ENCODE assay signal across 6 cellular contexts in the genomic region with DNA sequence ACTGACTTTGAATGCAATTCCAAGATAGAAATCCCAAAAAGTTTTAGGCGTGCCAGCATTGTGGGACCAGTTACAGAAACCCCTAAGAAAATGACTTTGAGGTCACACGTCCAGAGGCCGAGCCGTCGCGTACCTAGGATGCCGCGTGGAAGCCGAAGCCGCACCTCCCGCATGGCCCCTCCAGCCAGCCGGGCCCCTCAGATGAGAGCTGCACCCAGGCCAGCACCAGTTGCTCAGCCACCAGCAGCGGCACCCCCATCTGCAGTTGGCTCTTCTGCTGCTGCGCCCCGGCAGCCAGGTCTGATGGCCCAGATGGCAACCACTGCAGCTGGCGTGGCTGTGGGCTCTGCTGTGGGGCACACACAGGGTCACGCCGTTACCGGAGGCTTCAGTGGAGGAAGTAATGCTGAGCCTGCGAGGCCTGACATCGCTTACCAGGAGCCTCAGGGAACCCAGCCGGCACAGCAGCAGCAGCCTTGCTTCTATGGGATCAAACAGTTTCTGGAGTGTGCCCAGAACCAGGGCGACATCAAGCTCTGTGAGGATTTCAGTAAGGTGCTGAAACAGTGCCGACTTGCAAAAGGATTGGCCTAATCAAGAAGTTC.
A peak's percentile ranks its signal among the peaks of the same experiment; 100 is the strongest.
DNase-seq lines count a peak whose midpoint lies in the region; ATAC-seq, FAIRE-seq and TF ChIP-seq lines count a peak whose summit lies in the region.
"Not testable (repeated sequence)": the region's sequence is repeated elsewhere in the genome, so short reads cannot be mapped to it uniquely, and the experiment has no call there.

No MANE protein-coding gene starts in this region.

- WGBS in endodermal cell (ENCODE audit: insufficient coverage in 1 of 2, insufficient read length in 1 of 2), 2 experiments = 89 to 93% methylated on average over 17 to 24 of the region's 24 CpGs
- WGBS in mesenchymal stem cell = 95% methylated on average over 24 of the region's 24 CpGs
- WGBS in sigmoid colon, 2 donors = 94 to 95% methylated on average over 24 of the region's 24 CpGs

- not testable (repeated sequence) for H2AK5ac ChIP-seq in mesenchymal stem cell (ENCODE audit: low read length, severe bottlenecking)

- H2AFZ ChIP-seq in GM23338; mesenchymal stem cell (ENCODE audit: low read depth, low read length): not testable (repeated sequence)

- not testable (repeated sequence) for H4K20me1 ChIP-seq in GM23338 (replicated peaks; ENCODE audit: insufficient read depth)

- not testable (repeated sequence) for H3K79me2 ChIP-seq in GM23338 (replicated peaks; ENCODE audit: insufficient read depth)

- H3K4me3 ChIP-seq in GM23338; endodermal cell (ENCODE audit: low read length); kidney (ENCODE audit: low read length in 2 of 2); mesenchymal stem cell (ENCODE audit: insufficient read depth in 1 of 2, low read depth in 1 of 2, low read length in 2 of 2); sigmoid colon; upper lobe of right lung: not testable (repeated sequence)

- not testable (repeated sequence) for H3K4ac ChIP-seq in mesenchymal stem cell (ENCODE audit: low read depth in 1 of 2, low read length in 2 of 2)

- H3K27ac Mint-ChIP-seq in GM23338, endodermal cell: not testable (repeated sequence)

- H2BK5ac ChIP-seq in mesenchymal stem cell (ENCODE audit: low read depth, low read length, poor library complexity, severe bottlenecking) = not testable (repeated sequence)

- not testable (repeated sequence) for H3K27ac ChIP-seq in GM23338 (ENCODE audit: low read depth); endodermal cell (ENCODE audit: low read depth, low read length); kidney (ENCODE audit: low read depth in 2 of 2, low read length in 2 of 2); mesenchymal stem cell (ENCODE audit: low read length, poor library complexity, severe bottlenecking); sigmoid colon; upper lobe of right lung

- not testable (repeated sequence) for H3F3A ChIP-seq in GM23338 (replicated peaks; ENCODE audit: low read depth)

- not testable (repeated sequence) for H2BK12ac ChIP-seq in mesenchymal stem cell (ENCODE audit: low read length in 2 of 2)

- H4K8ac ChIP-seq in mesenchymal stem cell (ENCODE audit: low read length) = peak overlapping the region; percentile 19

- H2BK120ac ChIP-seq in mesenchymal stem cell (ENCODE audit: low read depth, low read length) = not testable (repeated sequence)

- H3K9me3 ChIP-seq in endodermal cell (ENCODE audit: control insufficient read depth, low read length); kidney (ENCODE audit: control insufficient read depth in 1 of 2, low read length in 2 of 2); mesenchymal stem cell (ENCODE audit: control insufficient read depth, low read length); sigmoid colon; upper lobe of right lung: not testable (repeated sequence)

- not testable (repeated sequence) for H3K23ac ChIP-seq in mesenchymal stem cell (ENCODE audit: low read length in 2 of 2)

- not testable (repeated sequence) for TF ChIP-seq EP300 in sigmoid colon (IDR thresholded peaks at IDR 0.05)

- not testable (repeated sequence) for TF ChIP-seq CTCF in GM23338 (conservative IDR thresholded peaks at IDR 0.05; ENCODE audit: low read depth in 2 of 2); endodermal cell (conservative IDR thresholded peaks at IDR 0.05); kidney (IDR thresholded peaks at IDR 0.05; ENCODE audit: borderline replicate concordance, extremely low read depth, insufficient read depth); sigmoid colon (IDR thresholded peaks at IDR 0.05); upper lobe of right lung (IDR thresholded peaks at IDR 0.05)

- ATAC-seq in GM23338 = peak; percentile 37; the same call in 1 of the 3 replicates
- not testable (repeated sequence) for ATAC-seq in upper lobe of right lung

- H3K9me2 ChIP-seq in GM23338 (ENCODE audit: insufficient read depth) = not testable (repeated sequence)

- not testable (repeated sequence) for H3K18ac ChIP-seq in mesenchymal stem cell (ENCODE audit: low read depth in 1 of 2, low read length in 2 of 2)

- not testable (repeated sequence) for H3K4me3 Mint-ChIP-seq in GM23338, endodermal cell

- not testable (repeated sequence) for H3K27me3 Mint-ChIP-seq in GM23338 (ENCODE audit: insufficient read depth, low read depth, poor library complexity)
- peaks cover 11% of the 10 kb centered on the region for H3K27me3 Mint-ChIP-seq in endodermal cell (ENCODE audit: insufficient read depth)

- not testable (repeated sequence) for FAIRE-seq in kidney (lab: Jason Lieb, UNC)

- not testable (repeated sequence) for H2BK15ac ChIP-seq in mesenchymal stem cell (ENCODE audit: low read depth, poor library complexity, severe bottlenecking)

- H3K4me1 Mint-ChIP-seq in GM23338 = peaks cover 22% of the 10 kb centered on the region
- H3K4me1 Mint-ChIP-seq in endodermal cell = not testable (repeated sequence)

- H3K4me1 ChIP-seq in GM23338 (ENCODE audit: insufficient read depth) = peaks cover 13% of the 10 kb centered on the region
- not testable (repeated sequence) for H3K4me1 ChIP-seq in endodermal cell (ENCODE audit: control insufficient read depth, insufficient read depth, low read length); kidney (ENCODE audit: control insufficient read depth in 1 of 2, insufficient read depth in 1 of 2, low read depth in 1 of 2, low read length in 2 of 2); mesenchymal stem cell (ENCODE audit: control insufficient read depth, insufficient read depth, low read depth, low read length); sigmoid colon; upper lobe of right lung

- DNase-seq in GM23338 (ENCODE audit: low spot score); mesenchymal stem cell: not testable (repeated sequence)
- DNase-seq in endodermal cell (peak; percentile 42), kidney (peak; percentile 53), sigmoid colon (peak; percentile 62), upper lobe of right lung (peak; percentile 41)

- intact Hi-C loops in kidney (cut with DNase I); sigmoid colon (cut with DNase I); upper lobe of right lung (cut with DNase I): not testable (repeated sequence)

- not testable (repeated sequence) for H3K27me3 ChIP-seq in GM23338 (ENCODE audit: insufficient read depth); endodermal cell (ENCODE audit: control insufficient read depth, insufficient read depth, low read length, poor library complexity, severe bottlenecking); mesenchymal stem cell (ENCODE audit: control insufficient read depth in 1 of 2, insufficient read depth in 1 of 2, low read length in 2 of 2); sigmoid colon; upper lobe of right lung

- not testable (repeated sequence) for TF ChIP-seq POLR2A in sigmoid colon (IDR thresholded peaks at IDR 0.05)

- H3K9me3 Mint-ChIP-seq in GM23338, endodermal cell: not testable (repeated sequence)

- H4K91ac ChIP-seq in mesenchymal stem cell (ENCODE audit: low read length) = not testable (repeated sequence)

- not testable (repeated sequence) for H3K79me1 ChIP-seq in mesenchymal stem cell (replicated peaks; ENCODE audit: low read length, poor library complexity, severe bottlenecking)

- H3K14ac ChIP-seq in mesenchymal stem cell (ENCODE audit: low read length in 2 of 2) = not testable (repeated sequence)

- not testable (repeated sequence) for H3K36me3 ChIP-seq in GM23338 (ENCODE audit: insufficient read depth); endodermal cell (ENCODE audit: control insufficient read depth, insufficient read depth, low read length); kidney (ENCODE audit: control insufficient read depth in 1 of 2, insufficient read depth in 2 of 2, low read length in 2 of 2); mesenchymal stem cell (ENCODE audit: control insufficient read depth in 1 of 2, insufficient read depth in 2 of 2, low read depth in 1 of 2, low read length in 2 of 2); sigmoid colon; upper lobe of right lung

- H3K4me2 ChIP-seq in GM23338; mesenchymal stem cell (ENCODE audit: low read length, poor library complexity, severe bottlenecking): not testable (repeated sequence)

- H3K36me3 Mint-ChIP-seq in GM23338 (ENCODE audit: low read depth); endodermal cell (ENCODE audit: low read depth): not testable (repeated sequence)

- H3K9ac ChIP-seq in endodermal cell (ENCODE audit: extremely low read depth, low read length, poor library complexity, severe bottlenecking); kidney (ENCODE audit: low read length in 2 of 2); mesenchymal stem cell (ENCODE audit: low read length): not testable (repeated sequence)
